1 cellular context compared by ENCODE assay signal in genomic region chr6:41887355-41887754, GRCh38.
TF ChIP-seq lines count a peak whose summit lies in the region.

No MANE protein-coding gene starts in this region.

TF ChIP-seq in GM23338, 12 proteins besides CTCF, POLR2A, EP300 and RAD21:
- TF ChIP-seq EZH2phosphoT487 (IDR thresholded peaks at IDR 0.05; ENCODE audit: unreplicated experiment) (no peak), JUNB (IDR thresholded peaks at IDR 0.05; ENCODE audit: unreplicated experiment) (no peak), STAT1 (IDR thresholded peaks at IDR 0.05; ENCODE audit: unreplicated experiment) (no peak), ZNF331 (CRISPR knock-in tag; IDR thresholded peaks at IDR 0.05; ENCODE audit: low read depth) (no peak), ZNF114 (CRISPR knock-in tag; IDR thresholded peaks at IDR 0.05) (no peak), NANOG (IDR thresholded peaks at IDR 0.05; ENCODE audit: borderline replicate concordance) (no peak), EZH2 (IDR thresholded peaks at IDR 0.05; ENCODE audit: low read depth, unreplicated experiment) (no peak)
- TF ChIP-seq, protein P1, sequence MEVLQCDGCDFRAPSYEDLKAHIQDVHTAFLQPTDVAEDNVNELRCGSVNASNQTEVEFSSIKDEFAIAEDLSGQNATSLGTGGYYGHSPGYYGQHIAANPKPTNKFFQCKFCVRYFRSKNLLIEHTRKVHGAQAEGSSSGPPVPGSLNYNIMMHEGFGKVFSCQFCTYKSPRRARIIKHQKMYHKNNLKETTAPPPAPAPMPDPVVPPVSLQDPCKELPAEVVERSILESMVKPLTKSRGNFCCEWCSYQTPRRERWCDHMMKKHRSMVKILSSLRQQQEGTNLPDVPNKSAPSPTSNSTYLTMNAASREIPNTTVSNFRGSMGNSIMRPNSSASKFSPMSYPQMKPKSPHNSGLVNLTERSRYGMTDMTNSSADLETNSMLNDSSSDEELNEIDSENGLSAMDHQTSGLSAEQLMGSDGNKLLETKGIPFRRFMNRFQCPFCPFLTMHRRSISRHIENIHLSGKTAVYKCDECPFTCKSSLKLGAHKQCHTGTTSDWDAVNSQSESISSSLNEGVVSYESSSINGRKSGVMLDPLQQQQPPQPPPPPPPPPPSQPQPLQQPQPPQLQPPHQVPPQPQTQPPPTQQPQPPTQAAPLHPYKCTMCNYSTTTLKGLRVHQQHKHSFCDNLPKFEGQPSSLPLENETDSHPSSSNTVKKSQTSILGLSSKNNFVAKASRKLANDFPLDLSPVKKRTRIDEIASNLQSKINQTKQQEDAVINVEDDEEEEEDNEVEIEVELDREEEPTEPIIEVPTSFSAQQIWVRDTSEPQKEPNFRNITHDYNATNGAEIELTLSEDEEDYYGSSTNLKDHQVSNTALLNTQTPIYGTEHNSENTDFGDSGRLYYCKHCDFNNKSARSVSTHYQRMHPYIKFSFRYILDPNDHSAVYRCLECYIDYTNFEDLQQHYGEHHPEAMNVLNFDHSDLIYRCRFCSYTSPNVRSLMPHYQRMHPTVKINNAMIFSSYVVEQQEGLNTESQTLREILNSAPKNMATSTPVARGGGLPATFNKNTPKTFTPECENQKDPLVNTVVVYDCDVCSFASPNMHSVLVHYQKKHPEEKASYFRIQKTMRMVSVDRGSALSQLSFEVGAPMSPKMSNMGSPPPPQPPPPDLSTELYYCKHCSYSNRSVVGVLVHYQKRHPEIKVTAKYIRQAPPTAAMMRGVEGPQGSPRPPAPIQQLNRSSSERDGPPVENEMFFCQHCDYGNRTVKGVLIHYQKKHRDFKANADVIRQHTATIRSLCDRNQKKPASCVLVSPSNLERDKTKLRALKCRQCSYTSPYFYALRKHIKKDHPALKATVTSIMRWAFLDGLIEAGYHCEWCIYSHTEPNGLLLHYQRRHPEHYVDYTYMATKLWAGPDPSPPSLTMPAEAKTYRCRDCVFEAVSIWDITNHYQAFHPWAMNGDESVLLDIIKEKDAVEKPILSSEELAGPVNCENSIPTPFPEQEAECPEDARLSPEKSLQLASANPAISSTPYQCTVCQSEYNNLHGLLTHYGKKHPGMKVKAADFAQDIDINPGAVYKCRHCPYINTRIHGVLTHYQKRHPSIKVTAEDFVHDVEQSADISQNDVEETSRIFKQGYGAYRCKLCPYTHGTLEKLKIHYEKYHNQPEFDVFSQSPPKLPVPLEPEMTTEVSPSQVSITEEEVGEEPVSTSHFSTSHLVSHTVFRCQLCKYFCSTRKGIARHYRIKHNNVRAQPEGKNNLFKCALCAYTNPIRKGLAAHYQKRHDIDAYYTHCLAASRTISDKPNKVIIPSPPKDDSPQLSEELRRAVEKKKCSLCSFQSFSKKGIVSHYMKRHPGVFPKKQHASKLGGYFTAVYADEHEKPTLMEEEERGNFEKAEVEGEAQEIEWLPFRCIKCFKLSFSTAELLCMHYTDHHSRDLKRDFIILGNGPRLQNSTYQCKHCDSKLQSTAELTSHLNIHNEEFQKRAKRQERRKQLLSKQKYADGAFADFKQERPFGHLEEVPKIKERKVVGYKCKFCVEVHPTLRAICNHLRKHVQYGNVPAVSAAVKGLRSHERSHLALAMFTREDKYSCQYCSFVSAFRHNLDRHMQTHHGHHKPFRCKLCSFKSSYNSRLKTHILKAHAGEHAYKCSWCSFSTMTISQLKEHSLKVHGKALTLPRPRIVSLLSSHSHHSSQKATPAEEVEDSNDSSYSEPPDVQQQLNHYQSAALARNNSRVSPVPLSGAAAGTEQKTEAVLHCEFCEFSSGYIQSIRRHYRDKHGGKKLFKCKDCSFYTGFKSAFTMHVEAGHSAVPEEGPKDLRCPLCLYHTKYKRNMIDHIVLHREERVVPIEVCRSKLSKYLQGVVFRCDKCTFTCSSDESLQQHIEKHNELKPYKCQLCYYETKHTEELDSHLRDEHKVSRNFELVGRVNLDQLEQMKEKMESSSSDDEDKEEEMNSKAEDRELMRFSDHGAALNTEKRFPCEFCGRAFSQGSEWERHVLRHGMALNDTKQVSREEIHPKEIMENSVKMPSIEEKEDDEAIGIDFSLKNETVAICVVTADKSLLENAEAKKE (CRISPR knock-in tag; IDR thresholded peaks at IDR 0.05), result no peak
